ENCODE assay signal across 8 cellular contexts in the genomic region with DNA sequence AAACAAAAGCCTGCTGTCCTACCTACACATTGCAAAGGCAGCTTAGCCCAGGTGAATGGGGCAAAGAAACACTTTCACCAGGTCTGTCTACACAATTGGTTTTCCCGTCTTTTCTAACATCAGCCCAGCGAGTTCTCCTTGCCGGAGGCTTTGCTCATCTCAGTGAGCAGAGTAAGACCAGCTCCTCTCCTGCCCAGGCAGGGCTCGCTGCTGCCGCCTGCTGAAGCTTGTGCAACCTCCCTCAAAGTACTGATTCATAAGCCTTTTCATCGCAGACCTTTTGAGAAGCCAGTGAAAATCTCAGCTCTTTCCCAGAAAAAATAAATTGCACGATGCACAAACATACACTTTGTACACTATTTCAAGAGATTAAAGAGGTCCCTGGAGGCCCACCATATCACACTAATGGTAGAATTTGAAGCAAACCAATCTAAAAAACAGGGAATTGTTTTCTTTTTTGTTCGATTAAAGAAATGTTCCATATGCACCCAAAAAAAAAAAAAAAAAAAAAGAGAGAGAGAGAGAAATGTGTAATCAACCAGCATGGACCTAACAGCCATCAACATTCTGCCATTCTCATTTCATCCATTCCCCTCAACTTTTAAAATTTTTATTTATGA.
DNase-seq lines count a peak whose midpoint lies in the region; ATAC-seq, FAIRE-seq and TF ChIP-seq lines count a peak whose summit lies in the region.

No MANE protein-coding gene starts in this region.

- no peaks in the 10 kb centered on the region for H3K27me3 ChIP-seq in body of pancreas
- no peaks in the 10 kb centered on the region for H3K27me3 ChIP-seq in small intestine (ENCODE audit: control insufficient read depth in 2 of 2, insufficient read depth in 2 of 2, low read length in 2 of 2)

- TF ChIP-seq POLR2A in body of pancreas (IDR thresholded peaks at IDR 0.05) = no peak

- peak; percentile 13 for DNase-seq in COLO668 (lab: John Stamatoyannopoulos, UW; ENCODE audit: unreplicated experiment)
- peak; percentile 51 for DNase-seq in NCI-H2171 (lab: John Stamatoyannopoulos, UW)
- peak; percentile 45 to 64 (median 51) for DNase-seq in body of pancreas
- peak; percentile 72 for DNase-seq in iPS-NIHi11 (ENCODE audit: low spot score)
- peak in 37 of 49 donors; percentile 3 to 71 (median 27) for DNase-seq in substantia nigra (lab: John Stamatoyannopoulos, UW)
- DNase-seq in small intestine = no peak

- 20 to 22% methylated on average over 8 of the region's 8 CpGs for WGBS in body of pancreas, 2 donors
- WGBS in small intestine, 3 donors = 20 to 21% (median 20%) methylated on average over 8 of the region's 8 CpGs

- H3K36me3 ChIP-seq in body of pancreas (replicated peaks in 1 of 2; ENCODE audit: insufficient read depth in 1 of 2, low read depth in 2 of 2) (no peaks in the 10 kb centered on the region), small intestine (ENCODE audit: control insufficient read depth in 2 of 2, insufficient read depth in 2 of 2, low read length in 2 of 2) (no peaks in the 10 kb centered on the region)

- ATAC-seq in GM21526 (IDR thresholded peaks at IDR 0.05; ENCODE audit: low FRiP score, unreplicated experiment) (peak; percentile 58), body of pancreas (peak; percentile 56), HG02973 (IDR thresholded peaks at IDR 0.05; ENCODE audit: unreplicated experiment) (no peak)

- H3K27ac ChIP-seq in body of pancreas = no peak overlapping the region
- no peak overlapping the region for H3K27ac ChIP-seq in substantia nigra (ENCODE audit: low read depth, low read length, poor library complexity, severe bottlenecking)
- H3K27ac ChIP-seq in small intestine (ENCODE audit: low read depth in 1 of 2, low read length in 1 of 2) = no peak overlapping the region

- H3K9me3 ChIP-seq in body of pancreas (no peaks in the 10 kb centered on the region), small intestine (ENCODE audit: control insufficient read depth, low read depth) (no peaks in the 10 kb centered on the region)

- H3K4me3 ChIP-seq in body of pancreas (no peak overlapping the region), small intestine (ENCODE audit: low read depth in 1 of 2, low read length in 2 of 2) (no peak overlapping the region)

- no peak for FAIRE-seq in small intestine (lab: Jason Lieb, UNC)

- H3K4me1 ChIP-seq in body of pancreas = no peaks in the 10 kb centered on the region
- no peaks in the 10 kb centered on the region for H3K4me1 ChIP-seq in small intestine (ENCODE audit: control insufficient read depth in 2 of 2, insufficient read depth in 1 of 2, low read depth in 1 of 2, low read length in 1 of 2)

- intact Hi-C loops in body of pancreas (cut with DNase I) = loop anchor here (10.0 kb wide), 1 partner anchor 569 kb away; no protein-coding TSS in a partner anchor

- TF ChIP-seq CTCF in body of pancreas (IDR thresholded peaks at IDR 0.05) = peak; percentile 21 to 45 (median 41)
